12 cellular contexts compared by ENCODE assay signal in genomic region chr7:116805100-116805544, GRCh38. TPM values are rescaled to one million over a fixed set of nuclear protein-coding genes. Genes with fewer than 3 reads are reported as not detected.
DNase-seq lines count a peak whose midpoint lies in the region; ATAC-seq and TF ChIP-seq lines count a peak whose summit lies in the region.
"Had no signal": no experiment of that assay in that cellular context is flagged by ENCODE, and none has a peak within 500 bp of the region (broad histone marks: within the 10 kb centered on the region; RNA-seq: fewer than 3 reads in every experiment).

No MANE protein-coding gene starts in this region.

- H3K4me2 ChIP-seq in fibroblast of lung (ENCODE audit: extremely low read depth, insufficient read depth, low read length) = no peak overlapping the region
- H3K4me2 ChIP-seq: neural progenitor cell had no signal

- H3K27me3 Mint-ChIP-seq in effector memory CD8-positive, alpha-beta T cell = peaks cover 13 to 15% of the 10 kb centered on the region in 2 donors

- TF ChIP-seq CTCF in fibroblast of lung (conservative IDR thresholded peaks at IDR 0.05 in 1 of 2, IDR thresholded peaks at IDR 0.05 in 1 of 2; ENCODE audit: low read depth in 1 of 2, low read length in 2 of 2) = no peak
- no peak for TF ChIP-seq CTCF in psoas muscle (IDR thresholded peaks at IDR 0.05)
- no peak for TF ChIP-seq CTCF in spleen (IDR thresholded peaks at IDR 0.05 in 8 of 11, conservative IDR thresholded peaks at IDR 0.05 in 3 of 11)

- WGBS in psoas muscle, 3 donors = 18 to 33% (median 20%) methylated on average over 7 of the region's 7 CpGs
- WGBS in spleen, 5 donors = 79 to 86% (median 82%) methylated on average over 7 of the region's 7 CpGs

- H3K4me1 Mint-ChIP-seq in effector memory CD8-positive, alpha-beta T cell (ENCODE audit: low read depth in 2 of 2) = peaks cover 0 to 3% of the 10 kb centered on the region in 2 donors

- H3K27ac Mint-ChIP-seq in effector memory CD8-positive, alpha-beta T cell = no peak overlapping the region
- H3K27ac Mint-ChIP-seq: dendritic cell treated with granulocyte-macrophage colony-stimulating factor and Interleukin-4, amounts not matched to agents 40 ng/mL and 50 ng/mL, for 4 days; neural progenitor cell had no signal

- H3K27ac ChIP-seq in fibroblast of lung (ENCODE audit: insufficient read depth, low read length) (no peak overlapping the region), psoas muscle (peak overlapping the region; percentile 86), spleen (no peak overlapping the region)
- H3K27ac ChIP-seq: neural progenitor cell had no signal

- H3K27me3 ChIP-seq in fibroblast of lung (ENCODE audit: control insufficient read depth, insufficient read depth, low read length) (no peaks in the 10 kb centered on the region), psoas muscle (ENCODE audit: insufficient read depth in 3 of 3, low read length in 2 of 3) (no peaks in the 10 kb centered on the region), spleen (replicated peaks in 1 of 7) (no peaks in the 10 kb centered on the region)
- H3K27me3 ChIP-seq: neural progenitor cell had no signal

- DNase-seq in EL (peak; percentile 15), NCI-H446 treated with DMSO at 0.1 percent for 48 hours (lab: John Stamatoyannopoulos, UW) (peak; percentile 14), fibroblast of lung (ENCODE audit: low read depth in 2 of 2) (peak; percentile 50 to 77), psoas muscle (peak in 1 of 2 donors; percentile 68), inferior parietal cortex (ENCODE audit: extremely low spot score) (no peak), spleen (no peak), NOMO-1 treated with DMSO at 0.1 percent for 48 hours (lab: John Stamatoyannopoulos, UW; ENCODE audit: unreplicated experiment) (no peak)
- no peak for DNase-seq in effector memory CD8-positive, alpha-beta T cell
- DNase-seq: activated T-cell treated with anti-CD3 and anti-CD28 coated beads, Interleukin-2, amount 50 U/mL, for 1 hour; DND-41 had no signal

- H4K20me1 ChIP-seq in fibroblast of lung (ENCODE audit: control insufficient read depth, extremely low read depth, insufficient read depth, low read length) = no peaks in the 10 kb centered on the region

- H2AFZ ChIP-seq in fibroblast of lung (ENCODE audit: low read length) = peak overlapping the region; percentile 19

- ATAC-seq in psoas muscle = peak; percentile 81 to 90 (median 87)
- ATAC-seq in effector memory CD8-positive, alpha-beta T cell (replicated peaks) = no peak

- intact Hi-C loops in psoas muscle (cut with DNase I) = loop anchor here (2.0 to 10.0 kb wide), 5 partner anchors 57 to 630 kb away; partner anchors contain the start of genes CAPZA2 (in 1 of the 2), CAV1 (in 1 of the 2) and MET (in 1 of the 2)
- intact Hi-C loops in spleen (cut with DNase I; ENCODE audit: low total_unique reads) = loop anchor here (5.0 kb wide), 1 partner anchor 633 kb away; no protein-coding TSS in a partner anchor

- H3K9me3 Mint-ChIP-seq in effector memory CD8-positive, alpha-beta T cell = no peaks in the 10 kb centered on the region
- H3K9me3 Mint-ChIP-seq: dendritic cell treated with granulocyte-macrophage colony-stimulating factor and Interleukin-4, amounts not matched to agents 40 ng/mL and 50 ng/mL, for 4 days; neural progenitor cell had no signal

- no peak overlapping the region for H3K4me3 ChIP-seq in fibroblast of lung (replicated peaks in 1 of 4; ENCODE audit: control extremely low read depth in 1 of 4, insufficient read depth in 1 of 4, low read depth in 3 of 4, low read length in 4 of 4)
- no peak overlapping the region for H3K4me3 ChIP-seq in psoas muscle
- H3K4me3 ChIP-seq in spleen = no peak overlapping the region
- H3K4me3 ChIP-seq: neural progenitor cell had no signal

- H3K9me3 ChIP-seq in fibroblast of lung (ENCODE audit: control insufficient read depth, insufficient read depth, low read depth, low read length) (no peaks in the 10 kb centered on the region), psoas muscle (no peaks in the 10 kb centered on the region), spleen (no peaks in the 10 kb centered on the region)

- H3K9ac ChIP-seq in fibroblast of lung (ENCODE audit: insufficient read depth, low read length) = no peak overlapping the region
- H3K9ac ChIP-seq: neural progenitor cell had no signal

- no peaks in the 10 kb centered on the region for H3K79me2 ChIP-seq in fibroblast of lung (ENCODE audit: control insufficient read depth, insufficient read depth, low read length)

- no peak for TF ChIP-seq POLR2A in spleen (IDR thresholded peaks at IDR 0.05)

- H3K4me1 ChIP-seq in fibroblast of lung (ENCODE audit: control insufficient read depth, extremely low read depth, insufficient read depth, low read length) (peaks cover 13% of the 10 kb centered on the region), psoas muscle (peaks cover 54% of the 10 kb centered on the region), spleen (no peaks in the 10 kb centered on the region)

- H3K4me3 Mint-ChIP-seq in effector memory CD8-positive, alpha-beta T cell = no peak overlapping the region
- H3K4me3 Mint-ChIP-seq: dendritic cell treated with granulocyte-macrophage colony-stimulating factor and Interleukin-4, amounts not matched to agents 40 ng/mL and 50 ng/mL, for 4 days; neural progenitor cell had no signal

- H3K36me3 ChIP-seq in fibroblast of lung (ENCODE audit: control insufficient read depth, insufficient read depth, low read length) (no peaks in the 10 kb centered on the region), psoas muscle (ENCODE audit: insufficient read depth in 1 of 2, low read depth in 1 of 2) (no peaks in the 10 kb centered on the region), spleen (no peaks in the 10 kb centered on the region)
- H3K36me3 ChIP-seq: neural progenitor cell had no signal

- H3K36me3 Mint-ChIP-seq in effector memory CD8-positive, alpha-beta T cell (ENCODE audit: insufficient read depth) = no peaks in the 10 kb centered on the region
- H3K36me3 Mint-ChIP-seq: neural progenitor cell had no signal

RNA-seq across cellular contexts. Expression of gene CAPZA2, which starts 57.3 kb away (rescaled TPM):
- 91.9 and 123 TPM in 2 replicates for total RNA-seq in fibroblast of lung
- polyA plus RNA-seq in fibroblast of lung = 151 and 205 TPM in 2 replicates
- polyA plus RNA-seq in fibroblast of lung (2012) = 131 and 154 TPM in 2 replicates
- 1.3 and 1.6 TPM in 2 replicates for polyA minus RNA-seq in fibroblast of lung (ENCODE audit: low replicate concordance)
- total RNA-seq in psoas muscle = 100 to 1,000 TPM; 152 to 271 (median 232) TPM
- 100 to 1,000 TPM in 2 of 3 donors, 10 to 100 TPM in 1; 83.0 to 144 (median 120) TPM for polyA plus RNA-seq in psoas muscle
- total RNA-seq in spleen = 100 to 1,000 TPM; 117 to 263 (median 186) TPM
- polyA plus RNA-seq in spleen = 10 to 100 TPM; 27.6 to 68.1 (median 38.6) TPM

Comparison
In these comparisons a context has a peak if more than half of its experiments do, and no peak if none do; other contexts are left out.
1. DNase-seq: peak in EL (single experiment), NCI-H446 treated with DMSO at 0.1 percent for 48 hours (single experiment) and fibroblast of lung (2 of 2); none in inferior parietal cortex (single experiment), spleen (single experiment), NOMO-1 treated with DMSO at 0.1 percent for 48 hours (single experiment) and effector memory CD8-positive, alpha-beta T cell (0 of 3).